ENCODE assay signal across 2 cellular contexts in genomic region chr11:133953571-133953970, GRCh38.
TF ChIP-seq lines count a peak whose summit lies in the region.

No MANE protein-coding gene starts in this region.

TF ChIP-seq in HEK293, 187 proteins besides CTCF, POLR2A, EP300 and RAD21 (continued from another document):
- TF ChIP-seq ZNF560 (tag by site-specific recombination; IDR thresholded peaks at IDR 0.05; ENCODE audit: borderline replicate concordance): no peak
- TF ChIP-seq ZFHX2 (tag by site-specific recombination; conservative IDR thresholded peaks at IDR 0.05): peak; percentile 77
- TF ChIP-seq ZNF670 (tag by site-specific recombination; IDR thresholded peaks at IDR 0.05; ENCODE audit: low read depth): no peak
- peak; percentile 14; the same call in 1 of the 2 replicates for TF ChIP-seq SP2 (tag by site-specific recombination; IDR thresholded peaks at IDR 0.05)
- TF ChIP-seq EGR2 (tag by site-specific recombination; IDR thresholded peaks at IDR 0.05; ENCODE audit: low read depth): peak; percentile 60; the same call in 1 of the 2 replicates

TF ChIP-seq in SK-N-SH, 30 proteins besides CTCF, POLR2A, EP300 and RAD21 (continued from another document):
- no peak for TF ChIP-seq REST (IDR thresholded peaks at IDR 0.05; ENCODE audit: low read depth, low read length)
- TF ChIP-seq SMC3 (IDR thresholded peaks at IDR 0.05; ENCODE audit: low read depth, low read length): no peak
- TF ChIP-seq PBX3 (IDR thresholded peaks at IDR 0.05): no peak
- TF ChIP-seq GABPA (IDR thresholded peaks at IDR 0.05; ENCODE audit: low read depth): no peak
- no peak for TF ChIP-seq NFIC (IDR thresholded peaks at IDR 0.05; ENCODE audit: borderline replicate concordance)
- no peak for TF ChIP-seq ELF1 (IDR thresholded peaks at IDR 0.05)
- no peak for TF ChIP-seq EZH2phosphoT487 (IDR thresholded peaks at IDR 0.05; ENCODE audit: borderline replicate concordance, low read depth)
- TF ChIP-seq SIN3A (IDR thresholded peaks at IDR 0.05; ENCODE audit: borderline replicate concordance, low read depth, low read length): no peak
- TF ChIP-seq TAF1 (IDR thresholded peaks at IDR 0.05; ENCODE audit: borderline replicate concordance, low read depth, low read length): no peak
- no peak for TF ChIP-seq TCF12 (IDR thresholded peaks at IDR 0.05)
- TF ChIP-seq FOXM1 (IDR thresholded peaks at IDR 0.05; ENCODE audit: low read depth): no peak
